Comparison of ENCODE assay signal across 8 cellular contexts in the genomic region with DNA sequence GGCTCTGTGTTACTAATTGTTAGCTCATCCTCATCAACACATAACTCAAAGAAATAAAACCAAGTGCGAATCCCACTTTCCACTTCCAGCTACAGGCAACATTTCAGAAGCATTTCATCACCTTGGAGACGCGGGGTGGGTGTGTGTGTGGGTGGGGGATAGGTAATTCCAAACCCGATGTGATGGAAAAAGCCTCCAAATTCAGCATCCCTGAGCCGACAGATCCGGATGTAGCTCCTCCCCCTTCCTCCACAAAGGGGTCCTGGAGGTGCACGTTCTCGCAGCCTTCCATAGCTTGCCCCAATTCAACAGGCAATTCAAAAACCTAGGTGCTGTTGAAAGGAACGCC. TPM values are rescaled to one million over a fixed set of nuclear protein-coding genes. Genes with fewer than 3 reads are reported as not detected.
A peak's percentile ranks its signal among the peaks of the same experiment; 100 is the strongest.
DNase-seq lines count a peak whose midpoint lies in the region; ATAC-seq, FAIRE-seq and TF ChIP-seq lines count a peak whose summit lies in the region.

No MANE protein-coding gene starts in this region.

- H3K4me3 ChIP-seq in NB4 (ENCODE audit: low read depth, low read length): peak overlapping the region; percentile 94
- peak overlapping the region; percentile 89 for H3K4me3 ChIP-seq in astrocyte (ENCODE audit: insufficient read depth, low read depth, low read length)
- peak overlapping the region; percentile 90 to 97 (median 90) for H3K4me3 ChIP-seq in HepG2 (replicated peaks in 1 of 3; ENCODE audit: insufficient read depth in 1 of 3, low read depth in 2 of 3, low read length in 3 of 3)

- peak; percentile 1 to 3 for DNase-seq in activated CD8-positive, alpha-beta memory T cell treated with anti-CD3 and anti-CD28 coated beads for 4 hours (ENCODE audit: low read depth in 2 of 2)
- DNase-seq in activated CD8-positive, alpha-beta memory T cell treated with anti-CD3 and anti-CD28 coated beads, Interleukin-2, amount 50 U/mL, for 4 hours: no peak
- DNase-seq in NB4 (ENCODE audit: low read depth) (no peak), astrocyte (ENCODE audit: low read depth) (peak; percentile 12), HepG2 (ENCODE audit: low spot score) (no peak), hippocampal formation (lab: John Stamatoyannopoulos, UW) (no peak)
- DNase-seq in stimulated activated CD8-positive, alpha-beta memory T cell treated with anti-CD3 and anti-CD28 coated beads, Interleukin-12 subunit alpha, Interleukin-12 subunit beta, amount 100 ng/mL, for 1 hour (ENCODE audit: low read depth): peak; percentile 15

- peak overlapping the region; percentile 69 for H2AFZ ChIP-seq in astrocyte (ENCODE audit: low read depth, low read length)
- peak overlapping the region; percentile 74 for H2AFZ ChIP-seq in HepG2 (ENCODE audit: low read length)

- TF ChIP-seq CTCF in NB4 (IDR thresholded peaks at IDR 0.05; ENCODE audit: low read depth, low read length) (no peak), astrocyte (IDR thresholded peaks at IDR 0.05; ENCODE audit: insufficient read depth, low read depth, low read length) (no peak), HepG2 (CRISPR knock-in tag; IDR thresholded peaks at IDR 0.05) (no peak)

- H3K27ac Mint-ChIP-seq in astrocyte (ENCODE audit: unreplicated experiment): peak overlapping the region; percentile 100

- H3K4me1 ChIP-seq in astrocyte (ENCODE audit: insufficient read depth, low read length): peaks cover 9% of the 10 kb centered on the region
- peaks cover 29% of the 10 kb centered on the region for H3K4me1 ChIP-seq in HepG2 (ENCODE audit: insufficient read depth, low read length)

- in situ Hi-C loops in HepG2 (cut with HindIII; ENCODE audit: extremely low pct_ligation_motif_present, low pct_unique_long_range_greater_than_20kb): no loop called here

- BruUV-seq in HepG2 (replicated peaks; lab: Mats Ljungman, UMichigan): no TSS peak

- peak overlapping the region; percentile 94 for H3K9ac ChIP-seq in astrocyte (ENCODE audit: low read length)
- peak overlapping the region; percentile 72 for H3K9ac ChIP-seq in HepG2 (ENCODE audit: insufficient read depth, low read depth, low read length)

- TF ChIP-seq POLR2A in NB4 (IDR thresholded peaks at IDR 0.05; ENCODE audit: extremely low read depth, insufficient read length) (no peak), HepG2 (IDR thresholded peaks at IDR 0.05; ENCODE audit: insufficient read depth in 1 of 2, low read depth in 2 of 2, low read length in 2 of 2) (no peak)

- H3K9me3 ChIP-seq in astrocyte (ENCODE audit: insufficient read depth, low read depth, low read length) (no peaks in the 10 kb centered on the region), HepG2 (ENCODE audit: low read length) (no peaks in the 10 kb centered on the region)

- H3K36me3 ChIP-seq in astrocyte (ENCODE audit: insufficient read depth, low read length) (peaks cover 2% of the 10 kb centered on the region), HepG2 (replicated peaks in 1 of 2; ENCODE audit: control insufficient read depth in 1 of 2, insufficient read depth in 2 of 2, low read length in 2 of 2) (peaks cover 2 to 16% of the 10 kb centered on the region in 2 experiments; a peak in 3 of 5 replicates)

- H3K36me3 Mint-ChIP-seq in astrocyte (ENCODE audit: low read depth, unreplicated experiment): no peaks in the 10 kb centered on the region

- no peaks in the 10 kb centered on the region for H3K9me3 Mint-ChIP-seq in astrocyte (ENCODE audit: unreplicated experiment)

- no peak for ATAC-seq in HepG2
- ATAC-seq in HG02798 (IDR thresholded peaks at IDR 0.05; ENCODE audit: poor library complexity, unreplicated experiment): no peak

- no peak for TF ChIP-seq EP300 in HepG2 (IDR thresholded peaks at IDR 0.05; ENCODE audit: low read depth in 2 of 2, low read length in 2 of 2)
- no peak for TF ChIP-seq EP300 in HepG2 (CRISPR knock-in tag; IDR thresholded peaks at IDR 0.05; ENCODE audit: borderline replicate concordance)

- CTCF ChIA-PET in HepG2 (lab: Yijun Ruan, JAX; ENCODE audit: low intra/inter-chr PET ratio, low total read pairs): no interaction called here

- H3K4me2 ChIP-seq in astrocyte (ENCODE audit: low read length) (peak overlapping the region; percentile 87), HepG2 (ENCODE audit: low read depth, low read length) (peak overlapping the region; percentile 76)

- H3K4me1 Mint-ChIP-seq in astrocyte (ENCODE audit: low read depth, unreplicated experiment): peaks cover 9% of the 10 kb centered on the region

- no peaks in the 10 kb centered on the region for H3K27me3 ChIP-seq in astrocyte (ENCODE audit: insufficient read depth, low read length)
- no peaks in the 10 kb centered on the region; a peak in 1 of 5 replicates for H3K27me3 ChIP-seq in HepG2 (ENCODE audit: control insufficient read depth in 1 of 2, insufficient read depth in 2 of 2, low read length in 2 of 2)

- FAIRE-seq in astrocyte (lab: Jason Lieb, UNC) (no peak), HepG2 (lab: Jason Lieb, UNC) (no peak)

- TF ChIP-seq RAD21 in HepG2 (CRISPR knock-in tag; IDR thresholded peaks at IDR 0.05): no peak

- H3K27me3 Mint-ChIP-seq in astrocyte (ENCODE audit: low read depth, unreplicated experiment): no peaks in the 10 kb centered on the region

- 0% methylated on average over 8 of the region's 9 CpGs for WGBS in HepG2 (ENCODE audit: low lambda C conversion rate)

- H3K79me2 ChIP-seq in astrocyte (ENCODE audit: insufficient read depth, low read length) (peaks cover 40% of the 10 kb centered on the region), HepG2 (ENCODE audit: insufficient read depth, low read length) (peaks cover 32% of the 10 kb centered on the region)

- intact Hi-C loops in HepG2 (cut with micrococcal nuclease; ENCODE audit: unreplicated experiment): loop anchor here (5.0 to 10.0 kb wide), 4 partner anchors 560 to 1342 kb away; partner anchors contain the start of gene USP25

- peaks cover 4% of the 10 kb centered on the region for H4K20me1 ChIP-seq in astrocyte (ENCODE audit: insufficient read depth, low read length)
- H4K20me1 ChIP-seq in HepG2 (ENCODE audit: insufficient read depth, low read length): no peaks in the 10 kb centered on the region; the same call in 1 of the 2 replicates

- peak overlapping the region; percentile 90 for H3K27ac ChIP-seq in astrocyte (ENCODE audit: low read depth, low read length)
- peak overlapping the region; percentile 65 for H3K27ac ChIP-seq in HepG2 (ENCODE audit: extremely low read length, insufficient read depth, low read length)

- POLR2A ChIA-PET in HepG2 (lab: Yijun Ruan, JAX): interaction anchor here (1.0 to 1.1 kb wide), 2 partner anchors 12 to 497 kb away, joined by 3 to 5 read pairs; no protein-coding TSS in a partner anchor

- H3K4me3 Mint-ChIP-seq in astrocyte (ENCODE audit: unreplicated experiment): peak overlapping the region; percentile 100

TF ChIP-seq in HepG2, 621 proteins besides CTCF, POLR2A, EP300 and RAD21:
- TF ChIP-seq LCORL (IDR thresholded peaks at IDR 0.05) (no peak), LCORL (CRISPR knock-in tag; IDR thresholded peaks at IDR 0.05) (0 out of 2 replicates have a peak, but pooled peaks have one; percentile 61), XRCC5 (optimal IDR thresholded peaks at IDR 0.05; ENCODE audit: low read length) (peak; percentile 0), ATF4 (CRISPR knock-in tag; IDR thresholded peaks at IDR 0.05) (peak in 1 of 2 experiments; percentile 37; a peak in 1 of 4 replicates), ATF3 (CRISPR knock-in tag; IDR thresholded peaks at IDR 0.05) (no peak)

RNA-seq across cellular contexts. Expression of gene HSPA13, which starts 0.5 kb away (rescaled TPM):
- total RNA-seq in astrocyte (67.2 and 70.6 TPM in 2 replicates), HepG2 (2016; rRNA removed; fragmentation: Illumina TruSeq; extraction: Trizol) (20.5 and 28.4 TPM in 2 replicates)
- total RNA-seq in HepG2 (2016; cell fraction: cytosol; rRNA removed; fragmentation: Illumina TruSeq; extraction: Trizol; ENCODE audit: low read depth): 1.0 and 1.9 TPM in 2 replicates
- total RNA-seq in HepG2 (2016; cell fraction: insoluble cytoplasmic fraction; rRNA removed; fragmentation: Illumina TruSeq; extraction: Trizol): 17.9 and 29.8 TPM in 2 replicates
- 4.1 and 5.3 TPM in 2 replicates for total RNA-seq in HepG2 (2016; cell fraction: membrane; rRNA removed; fragmentation: Illumina TruSeq; extraction: Trizol)
- 28.3 and 30.2 TPM in 2 replicates for total RNA-seq in HepG2 (2016; cell fraction: nucleus; rRNA removed; fragmentation: Illumina TruSeq; extraction: Trizol)
- 16.5 and 21.2 TPM in 2 replicates for polyA plus RNA-seq in HepG2 (2011; rRNA removed)
- 7.1 and 13.8 TPM in 2 replicates for polyA plus RNA-seq in HepG2 (2011; cell fraction: cytosol; rRNA removed)
- 3.7 and 5.1 TPM in 2 replicates for polyA plus RNA-seq in HepG2 (2011; cell fraction: nucleus; rRNA removed)
- polyA plus RNA-seq in HepG2 (2012): 24.5 and 29.8 TPM in 2 replicates
- 0.79 and 0.90 TPM in 2 replicates for polyA plus RNA-seq in HepG2 (2016; cell fraction: cytosol; fragmentation: Illumina TruSeq; extraction: Trizol; ENCODE audit: low read depth)
- 12.5 and 15.0 TPM in 2 replicates for polyA plus RNA-seq in HepG2 (2016; cell fraction: insoluble cytoplasmic fraction; fragmentation: Illumina TruSeq; extraction: Trizol; ENCODE audit: low read depth)
- 1.9 and 2.5 TPM in 2 replicates for polyA plus RNA-seq in HepG2 (2016; cell fraction: membrane; fragmentation: Illumina TruSeq; extraction: Trizol; ENCODE audit: low read depth)
- polyA plus RNA-seq in HepG2 (2016; cell fraction: nucleus; fragmentation: Illumina TruSeq; extraction: Trizol; ENCODE audit: insufficient read depth, low read depth): 25.8 and 29.2 TPM in 2 replicates
- polyA minus RNA-seq in HepG2 (2011; rRNA and poly(A)+ RNA removed; ENCODE audit: low replicate concordance): 11.5 and 12.2 TPM in 2 replicates
- 24.5 and 26.5 TPM in 2 replicates for polyA minus RNA-seq in HepG2 (2011; cell fraction: cytosol; rRNA and poly(A)+ RNA removed)
- 18.3 and 23.5 TPM in 2 replicates for polyA minus RNA-seq in HepG2 (2011; cell fraction: nucleus; rRNA and poly(A)+ RNA removed)

Comparison
In these comparisons a context has a peak if more than half of its experiments do, and no peak if none do; other contexts are left out.
1. DNase-seq: peak in activated CD8-positive, alpha-beta memory T cell treated with anti-CD3 and anti-CD28 coated beads for 4 hours (2 of 2), astrocyte (single experiment) and stimulated activated CD8-positive, alpha-beta memory T cell treated with anti-CD3 and anti-CD28 coated beads, Interleukin-12 subunit alpha, Interleukin-12 subunit beta, amount 100 ng/mL, for 1 hour (single experiment); none in activated CD8-positive, alpha-beta memory T cell treated with anti-CD3 and anti-CD28 coated beads, Interleukin-2, amount 50 U/mL, for 4 hours (single experiment), NB4 (single experiment), HepG2 (single experiment) and hippocampal formation (0 of 2).
2. Peak in every context shown above with its lines, with median percentiles within 50 percentile points of each other: H3K4me3 ChIP-seq.